ENCODE assay signal across 20 cellular contexts in the genomic region with DNA sequence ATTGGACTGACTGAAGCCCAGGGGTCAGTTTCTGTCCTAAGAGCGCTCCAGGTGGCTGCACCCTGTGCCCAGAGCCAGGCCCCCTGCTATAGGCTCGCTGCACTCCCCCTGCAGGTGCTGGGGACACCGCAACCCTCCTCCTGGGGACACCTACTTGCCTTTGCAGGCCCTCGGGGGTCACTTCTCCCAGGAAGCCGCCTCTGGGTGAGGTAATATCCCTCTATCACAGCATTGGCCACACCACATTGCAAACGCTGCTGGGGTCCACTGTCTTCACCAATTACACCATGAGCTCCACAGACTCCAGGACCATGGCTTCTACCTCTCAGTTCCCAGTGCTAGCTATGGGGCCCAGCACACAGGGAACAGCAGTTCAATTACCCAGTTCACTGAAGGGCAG. TPM values are rescaled to one million over a fixed set of nuclear protein-coding genes. Genes with fewer than 3 reads are reported as not detected.
DNase-seq lines count a peak whose midpoint lies in the region; ATAC-seq and TF ChIP-seq lines count a peak whose summit lies in the region.
"Had no signal": no experiment of that assay in that cellular context is flagged by ENCODE, and none has a peak within 500 bp of the region (broad histone marks: within the 10 kb centered on the region; RNA-seq: fewer than 3 reads in every experiment).

No MANE protein-coding gene starts in this region.

- H3K9me2 ChIP-seq in PC-9 (ENCODE audit: insufficient read depth): no peaks in the 10 kb centered on the region

- DNase-seq in activated naive CD8-positive, alpha-beta T cell treated with anti-CD3 and anti-CD28 coated beads, Interleukin-2, amount 50 U/mL, for 24 hours: no peak
- no peak for DNase-seq in central memory CD8-positive, alpha-beta T cell (ENCODE audit: low spot score in 2 of 2)
- no peak for DNase-seq in stimulated activated effector memory CD8-positive, alpha-beta T cell treated with anti-CD3 and anti-CD28 coated beads, Interleukin-12 subunit alpha, Interleukin-12 subunit beta, amount 100 ng/mL, for 72 hours (ENCODE audit: low spot score in 2 of 2)
- DNase-seq in lower lobe of right lung (no peak), PC-9 (no peak), tibial artery (no peak)
- DNase-seq: activated CD4-positive, alpha-beta T cell treated with anti-CD3 and anti-CD28 coated beads, Interleukin-2, amount 50 U/mL, for 1 hour; amygdala; cerebellar nuclear complex; effector memory CD4-positive, alpha-beta T cell; H7; left colon; NCI-H1694 treated with DMSO at 0.1 percent for 48 hours; NCI-H748 treated with DMSO at 0.1 percent for 48 hours; nucleus accumbens; SHP77 treated with DMSO at 0.1 percent for 48 hours; stimulated activated CD4-positive, alpha-beta T cell treated with anti-CD3 and anti-CD28 coated beads, Interleukin-12 subunit alpha, Interleukin-12 subunit beta, amount 100 ng/mL, for 4 hours; T-helper 1 cell had no signal

- H3K79me2 ChIP-seq in PC-9 (ENCODE audit: low read depth): no peaks in the 10 kb centered on the region

- H3K27ac Mint-ChIP-seq in activated naive CD8-positive, alpha-beta T cell: peak overlapping the region; percentile 41
- no peak overlapping the region for H3K27ac Mint-ChIP-seq in activated naive CD8-positive, alpha-beta T cell treated with anti-CD3 and anti-CD28 coated beads, Interleukin-2, amount 50 U/mL, for 24 hours
- H3K27ac Mint-ChIP-seq in central memory CD8-positive, alpha-beta T cell (ENCODE audit: low read depth): peak overlapping the region; percentile 79
- H3K27ac Mint-ChIP-seq in stimulated activated effector memory CD8-positive, alpha-beta T cell treated with anti-CD3 and anti-CD28 coated beads, Interleukin-12 subunit alpha, Interleukin-12 subunit beta, amount 100 ng/mL, for 72 hours: peak overlapping the region; percentile 78

- H3F3A ChIP-seq in PC-9 (ENCODE audit: insufficient read depth, low read depth): no peaks in the 10 kb centered on the region

- peaks cover 10% of the 10 kb centered on the region for H3K4me1 ChIP-seq in lower lobe of right lung
- no peaks in the 10 kb centered on the region for H3K4me1 ChIP-seq in PC-9 (replicated peaks; ENCODE audit: insufficient read depth)
- H3K4me1 ChIP-seq in tibial artery: no peaks in the 10 kb centered on the region

- no peaks in the 10 kb centered on the region for H3K9me3 ChIP-seq in KOPT-K1 (ENCODE audit: insufficient read depth, low read length, poor library complexity, severe bottlenecking)
- H3K9me3 ChIP-seq in lower lobe of right lung: no peaks in the 10 kb centered on the region
- no peaks in the 10 kb centered on the region for H3K9me3 ChIP-seq in PC-9 (ENCODE audit: insufficient read depth, low read depth)
- no peaks in the 10 kb centered on the region for H3K9me3 ChIP-seq in tibial artery

- no peak overlapping the region for H2AFZ ChIP-seq in PC-9

- H3K4me1 Mint-ChIP-seq in activated naive CD8-positive, alpha-beta T cell (ENCODE audit: low read depth): peaks cover 39% of the 10 kb centered on the region
- H3K4me1 Mint-ChIP-seq in activated naive CD8-positive, alpha-beta T cell treated with anti-CD3 and anti-CD28 coated beads, Interleukin-2, amount 50 U/mL, for 24 hours: peaks cover 14% of the 10 kb centered on the region
- H3K4me1 Mint-ChIP-seq in central memory CD8-positive, alpha-beta T cell: peaks cover 49% of the 10 kb centered on the region
- H3K4me1 Mint-ChIP-seq in stimulated activated effector memory CD8-positive, alpha-beta T cell treated with anti-CD3 and anti-CD28 coated beads, Interleukin-12 subunit alpha, Interleukin-12 subunit beta, amount 100 ng/mL, for 72 hours: peaks cover 41% of the 10 kb centered on the region

- TF ChIP-seq CTCF in lower lobe of right lung (IDR thresholded peaks at IDR 0.05): no peak
- no peak for TF ChIP-seq CTCF in PC-9 (conservative IDR thresholded peaks at IDR 0.05)
- TF ChIP-seq CTCF in tibial artery (IDR thresholded peaks at IDR 0.05): no peak

- H3K27me3 Mint-ChIP-seq in activated naive CD8-positive, alpha-beta T cell: no peaks in the 10 kb centered on the region
- H3K27me3 Mint-ChIP-seq in activated naive CD8-positive, alpha-beta T cell treated with anti-CD3 and anti-CD28 coated beads, Interleukin-2, amount 50 U/mL, for 24 hours: no peaks in the 10 kb centered on the region
- no peaks in the 10 kb centered on the region for H3K27me3 Mint-ChIP-seq in central memory CD8-positive, alpha-beta T cell

- intact Hi-C loops in lower lobe of right lung (cut with DNase I) (no loop called here), PC-9 (cut with micrococcal nuclease; ENCODE audit: unreplicated experiment) (no loop called here), tibial artery (cut with DNase I; ENCODE audit: low total_unique reads) (no loop called here)

- no peaks in the 10 kb centered on the region for H3K27me3 ChIP-seq in lower lobe of right lung (ENCODE audit: low read depth)
- no peaks in the 10 kb centered on the region for H3K27me3 ChIP-seq in PC-9 (ENCODE audit: insufficient read depth, low read depth)
- H3K27me3 ChIP-seq in tibial artery: no peaks in the 10 kb centered on the region

- H4K20me1 ChIP-seq in PC-9 (ENCODE audit: insufficient read depth): no peaks in the 10 kb centered on the region; the same call in 1 of the 2 replicates

- no TSS peak for BruUV-seq in PC-9 (replicated peaks; lab: Mats Ljungman, UMichigan)

- H3K27ac ChIP-seq in KOPT-K1 (ENCODE audit: low read depth, low read length, poor library complexity, severe bottlenecking): peak overlapping the region; percentile 14
- H3K27ac ChIP-seq in lower lobe of right lung: no peak overlapping the region
- H3K27ac ChIP-seq in PC-9: no peak overlapping the region
- no peak overlapping the region for H3K27ac ChIP-seq in tibial artery

- CTCF ChIA-PET in PC-9 (lab: Charles Lee): no interaction called here

- H3K36me3 Mint-ChIP-seq in activated naive CD8-positive, alpha-beta T cell: peaks cover 13% of the 10 kb centered on the region
- peaks cover 67% of the 10 kb centered on the region for H3K36me3 Mint-ChIP-seq in activated naive CD8-positive, alpha-beta T cell treated with anti-CD3 and anti-CD28 coated beads, Interleukin-2, amount 50 U/mL, for 24 hours (ENCODE audit: low read depth)
- peaks cover 79% of the 10 kb centered on the region for H3K36me3 Mint-ChIP-seq in central memory CD8-positive, alpha-beta T cell (ENCODE audit: insufficient read depth)
- peaks cover 100% of the 10 kb centered on the region for H3K36me3 Mint-ChIP-seq in stimulated activated effector memory CD8-positive, alpha-beta T cell treated with anti-CD3 and anti-CD28 coated beads, Interleukin-12 subunit alpha, Interleukin-12 subunit beta, amount 100 ng/mL, for 72 hours

- H3K4me3 ChIP-seq in lower lobe of right lung: no peak overlapping the region
- no peak overlapping the region for H3K4me3 ChIP-seq in PC-9
- no peak overlapping the region for H3K4me3 ChIP-seq in tibial artery

- no peak overlapping the region for H3K4me3 Mint-ChIP-seq in activated naive CD8-positive, alpha-beta T cell
- no peak overlapping the region for H3K4me3 Mint-ChIP-seq in activated naive CD8-positive, alpha-beta T cell treated with anti-CD3 and anti-CD28 coated beads, Interleukin-2, amount 50 U/mL, for 24 hours
- no peak overlapping the region for H3K4me3 Mint-ChIP-seq in central memory CD8-positive, alpha-beta T cell
- no peak overlapping the region for H3K4me3 Mint-ChIP-seq in stimulated activated effector memory CD8-positive, alpha-beta T cell treated with anti-CD3 and anti-CD28 coated beads, Interleukin-12 subunit alpha, Interleukin-12 subunit beta, amount 100 ng/mL, for 72 hours

- ATAC-seq in activated naive CD8-positive, alpha-beta T cell treated with anti-CD3 and anti-CD28 coated beads, Interleukin-2, amount 50 U/mL, for 24 hours: no peak
- no peak for ATAC-seq in central memory CD8-positive, alpha-beta T cell (replicated peaks; ENCODE audit: extremely low read depth, poor library complexity, severe bottlenecking)
- ATAC-seq in stimulated activated effector memory CD8-positive, alpha-beta T cell treated with anti-CD3 and anti-CD28 coated beads, Interleukin-12 subunit alpha, Interleukin-12 subunit beta, amount 100 ng/mL, for 72 hours: no peak
- no peak for ATAC-seq in lower lobe of right lung
- ATAC-seq: left colon had no signal

- POLR2A ChIA-PET in PC-9 (lab: Charles Lee; ENCODE audit: unreplicated experiment): no interaction called here

- no peak overlapping the region for H3K4me2 ChIP-seq in PC-9

- H3K9me3 Mint-ChIP-seq in activated naive CD8-positive, alpha-beta T cell (ENCODE audit: low read depth): no peaks in the 10 kb centered on the region
- no peaks in the 10 kb centered on the region for H3K9me3 Mint-ChIP-seq in activated naive CD8-positive, alpha-beta T cell treated with anti-CD3 and anti-CD28 coated beads, Interleukin-2, amount 50 U/mL, for 24 hours
- H3K9me3 Mint-ChIP-seq in central memory CD8-positive, alpha-beta T cell: no peaks in the 10 kb centered on the region
- H3K9me3 Mint-ChIP-seq in stimulated activated effector memory CD8-positive, alpha-beta T cell treated with anti-CD3 and anti-CD28 coated beads, Interleukin-12 subunit alpha, Interleukin-12 subunit beta, amount 100 ng/mL, for 72 hours: no peaks in the 10 kb centered on the region

- H3K36me3 ChIP-seq in KOPT-K1 (ENCODE audit: insufficient read depth, low read length): peaks cover 97% of the 10 kb centered on the region
- peaks cover 100% of the 10 kb centered on the region for H3K36me3 ChIP-seq in lower lobe of right lung
- H3K36me3 ChIP-seq in PC-9 (ENCODE audit: low read depth): 0 out of 2 replicates have a peak, but pooled peaks cover 8% of the 10 kb centered on the region
- peaks cover 61 to 100% (median 93%) of the 10 kb centered on the region in 3 donors for H3K36me3 ChIP-seq in tibial artery

RNA-seq across cellular contexts. Expression of a gene that starts 14.9 kb away (rescaled TPM):
- 58.6 TPM for total RNA-seq in lower lobe of right lung
- total RNA-seq in PC-9 (2021): 41.4 and 46.2 TPM in 2 replicates

RNA-seq across cellular contexts. Expression of a gene that starts 43.6 kb away (rescaled TPM):
- total RNA-seq in lower lobe of right lung (110 TPM), PC-9 (2021) (40.3 and 41.0 TPM in 2 replicates)
